Comparison of ENCODE assay signal across 2 cellular contexts in the genomic region with DNA sequence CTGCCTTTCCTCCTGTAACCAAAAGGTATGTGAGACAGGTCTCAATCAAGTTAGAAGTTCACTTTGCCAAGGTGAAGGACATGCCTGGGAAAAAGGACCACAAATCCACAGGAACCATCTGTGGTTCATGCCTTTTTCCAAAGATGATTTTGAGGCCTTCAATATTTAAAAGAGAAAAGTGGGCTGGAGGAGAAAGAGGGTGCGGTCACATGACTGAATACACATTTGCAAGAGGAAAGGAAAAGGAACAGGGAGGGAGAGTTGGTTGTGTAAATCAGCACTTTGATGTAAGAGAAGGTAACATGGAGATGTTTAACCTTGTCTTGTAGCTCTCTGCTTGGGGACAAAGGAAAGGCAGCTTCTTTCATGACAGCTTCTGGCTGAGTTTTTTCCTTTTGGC.
TF ChIP-seq lines count a peak whose summit lies in the region.

No MANE protein-coding gene starts in this region.

TF ChIP-seq in Ishikawa, 13 proteins besides CTCF, POLR2A, EP300 and RAD21:
- TF ChIP-seq, protein P1, sequence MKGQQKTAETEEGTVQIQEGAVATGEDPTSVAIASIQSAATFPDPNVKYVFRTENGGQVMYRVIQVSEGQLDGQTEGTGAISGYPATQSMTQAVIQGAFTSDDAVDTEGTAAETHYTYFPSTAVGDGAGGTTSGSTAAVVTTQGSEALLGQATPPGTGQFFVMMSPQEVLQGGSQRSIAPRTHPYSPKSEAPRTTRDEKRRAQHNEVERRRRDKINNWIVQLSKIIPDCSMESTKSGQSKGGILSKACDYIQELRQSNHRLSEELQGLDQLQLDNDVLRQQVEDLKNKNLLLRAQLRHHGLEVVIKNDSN (IDR thresholded peaks at IDR 0.05): 0 out of 2 replicates have a peak, but pooled peaks have one; percentile 24
- TF ChIP-seq TCF12 (IDR thresholded peaks at IDR 0.05; ENCODE audit: low read depth) (no peak), CEBPB (IDR thresholded peaks at IDR 0.05) (no peak)
TF ChIP-seq in Ishikawa: peak in this region for 1.

TF ChIP-seq in H1, 55 proteins besides CTCF, POLR2A, EP300 and RAD21:
- TF ChIP-seq ZNF274 (IDR thresholded peaks at IDR 0.05; ENCODE audit: borderline replicate concordance, extremely low read depth, low read length): no peak
- TF ChIP-seq POU5F1 (IDR thresholded peaks at IDR 0.05; ENCODE audit: low read depth, low read length): no peak
- TF ChIP-seq SP4 (IDR thresholded peaks at IDR 0.05; ENCODE audit: low read length): no peak
- TF ChIP-seq, protein P2, sequence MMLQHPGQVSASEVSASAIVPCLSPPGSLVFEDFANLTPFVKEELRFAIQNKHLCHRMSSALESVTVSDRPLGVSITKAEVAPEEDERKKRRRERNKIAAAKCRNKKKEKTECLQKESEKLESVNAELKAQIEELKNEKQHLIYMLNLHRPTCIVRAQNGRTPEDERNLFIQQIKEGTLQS (IDR thresholded peaks at IDR 0.05; ENCODE audit: insufficient read depth, low read depth, low read length): no peak
- no peak for TF ChIP-seq MAFK (IDR thresholded peaks at IDR 0.05; ENCODE audit: low read depth, low read length)
- TF ChIP-seq JUND (IDR thresholded peaks at IDR 0.05; ENCODE audit: low read length): no peak
